9 cellular contexts compared by ENCODE assay signal in genomic region chr4:46993075-46994006, GRCh38. TPM values are rescaled to one million over a fixed set of nuclear protein-coding genes. Genes with fewer than 3 reads are reported as not detected.
DNase-seq lines count a peak whose midpoint lies in the region; ATAC-seq and TF ChIP-seq lines count a peak whose summit lies in the region.
"Had no signal": no experiment of that assay in that cellular context is flagged by ENCODE, and none has a peak within 500 bp of the region (broad histone marks: within the 10 kb centered on the region; RNA-seq: fewer than 3 reads in every experiment).

Gene GABRA4, minus strand, starts transcription at chr4:46993581. Its CDS starts 157 bp downstream, at chr4:46993424.

- no peaks in the 10 kb centered on the region for H3K36me3 Mint-ChIP-seq in glutamatergic neuron (ENCODE audit: unreplicated experiment)
- no peaks in the 10 kb centered on the region for H3K36me3 Mint-ChIP-seq in progenitor cell of endocrine pancreas (ENCODE audit: insufficient read depth)

- H3K27ac Mint-ChIP-seq in glutamatergic neuron (ENCODE audit: unreplicated experiment), result no peak within 1 kb of the TSS
- H3K27ac Mint-ChIP-seq in progenitor cell of endocrine pancreas, result no peak within 1 kb of the TSS

- H3K36me3 ChIP-seq in WERI-Rb-1, result no peaks in the 10 kb centered on the region

- H3K9me3 Mint-ChIP-seq in glutamatergic neuron (ENCODE audit: unreplicated experiment) (no peaks in the 10 kb centered on the region), progenitor cell of endocrine pancreas (ENCODE audit: low read depth) (no peaks in the 10 kb centered on the region)

- ATAC-seq in GM18868 (IDR thresholded peaks at IDR 0.05; ENCODE audit: unreplicated experiment) (no peak), GM21528 (IDR thresholded peaks at IDR 0.05; ENCODE audit: low FRiP score, unreplicated experiment) (no peak)

- H3K27ac ChIP-seq in WERI-Rb-1, result no peak within 1 kb of the TSS

- H3K27me3 Mint-ChIP-seq in glutamatergic neuron (ENCODE audit: unreplicated experiment) (peaks cover 19% of the 10 kb centered on the region), progenitor cell of endocrine pancreas (peaks cover 86% of the 10 kb centered on the region)

- H3K4me3 Mint-ChIP-seq in glutamatergic neuron (ENCODE audit: unreplicated experiment) (peak within 1 kb of the TSS; percentile 91), progenitor cell of endocrine pancreas (ENCODE audit: low read depth) (peak within 1 kb of the TSS; percentile 65)

- H3K27me3 ChIP-seq in WERI-Rb-1 (ENCODE audit: insufficient read depth, low read depth, severe bottlenecking), result no peaks in the 10 kb centered on the region

- peaks cover 9% of the 10 kb centered on the region for H3K4me1 Mint-ChIP-seq in glutamatergic neuron (ENCODE audit: low read depth, unreplicated experiment)
- peaks cover 12% of the 10 kb centered on the region for H3K4me1 Mint-ChIP-seq in progenitor cell of endocrine pancreas (ENCODE audit: low read depth)

- H3K4me3 ChIP-seq in GM08714 (ENCODE audit: low read length) (peak within 1 kb of the TSS; percentile 5; the same call in 1 of the 2 replicates), WERI-Rb-1 (ENCODE audit: low read depth, low read length) (no peak within 1 kb of the TSS)

- DNase-seq in WERI-Rb-1, result peak; percentile 7
- peak; percentile 33 for DNase-seq in glutamatergic neuron
- DNase-seq in progenitor cell of endocrine pancreas (ENCODE audit: low spot score, unreplicated experiment), result peak; percentile 13
- no peak for DNase-seq in stimulated activated naive CD4-positive, alpha-beta T cell treated with Interleukin-2 at 50 U/mL for 16 hours (lab: John Stamatoyannopoulos, UW)
- DNase-seq in NCI-H2227 (lab: John Stamatoyannopoulos, UW; ENCODE audit: unreplicated experiment), result no peak
- DNase-seq: stimulated activated CD4-positive, alpha-beta T cell treated with anti-CD3 and anti-CD28 coated beads, Interleukin-4, amount 100 ng/mL, for 1 hour had no signal

- H3K9me3 ChIP-seq in WERI-Rb-1 (ENCODE audit: severe bottlenecking), result peaks cover 4% of the 10 kb centered on the region

- TF ChIP-seq CTCF in WERI-Rb-1 (IDR thresholded peaks at IDR 0.05; ENCODE audit: low read depth, low read length) (no peak), glutamatergic neuron (IDR thresholded peaks at IDR 0.05; ENCODE audit: partially characterized antibody, unreplicated experiment) (no peak), progenitor cell of endocrine pancreas (IDR thresholded peaks at IDR 0.05; ENCODE audit: unreplicated experiment) (no peak)

RNA-seq across cellular contexts. Expression of gene GABRA4, which starts in this region (rescaled TPM):
- total RNA-seq in glutamatergic neuron (ENCODE audit: unreplicated experiment) (not detected), progenitor cell of endocrine pancreas (not detected in 2 replicates)

Comparison
In these comparisons a context has a peak if more than half of its experiments do, and no peak if none do; other contexts are left out.
1. Peak in DNase-seq in glutamatergic neuron; RNA of the gene not detected or under 1 TPM.
2. Peak in DNase-seq in progenitor cell of endocrine pancreas; RNA of the gene not detected or under 1 TPM.